8 cellular contexts compared by ENCODE assay signal in genomic region chr13:42969558-42970172, GRCh38. TPM values are rescaled to one million over a fixed set of nuclear protein-coding genes. Genes with fewer than 3 reads are reported as not detected.
DNase-seq lines count a peak whose midpoint lies in the region; ATAC-seq and TF ChIP-seq lines count a peak whose summit lies in the region.

No MANE protein-coding gene starts in this region.

- H3K4me3 ChIP-seq in SJSA1 (no peak overlapping the region), ovary (no peak overlapping the region)

- peaks cover 40% of the 10 kb centered on the region for H3K4me1 Mint-ChIP-seq in type B pancreatic cell (ENCODE audit: unreplicated experiment)

- peaks cover 8% of the 10 kb centered on the region for H3K4me1 ChIP-seq in SJSA1 (replicated peaks)
- H3K4me1 ChIP-seq in ovary (ENCODE audit: insufficient read depth), result peaks cover 2% of the 10 kb centered on the region

- ATAC-seq in HG03045 (IDR thresholded peaks at IDR 0.05; ENCODE audit: unreplicated experiment), result no peak

- DNase-seq in GM10248 (ENCODE audit: extremely low spot score) (peak; percentile 72), HT-29 (ENCODE audit: low spot score) (peak; percentile 89), SJSA1 (ENCODE audit: low read depth in 1 of 2, low spot score in 2 of 2) (peak; percentile 44 to 73), glomerular endothelial cell (ENCODE audit: extremely low read depth, low read depth, low spot score) (peak; percentile 20), ovary (peak; percentile 50 to 74 (median 70)), type B pancreatic cell (ENCODE audit: extremely low spot score, unreplicated experiment) (peak; percentile 76)
- peak; percentile 79 for DNase-seq in activated naive CD4-positive, alpha-beta T cell treated with Interleukin-2 at 50 U/mL for 16 hours

- WGBS in ovary, 3 donors, result 69 to 72% (median 70%) methylated on average over 12 of the region's 12 CpGs

- peak overlapping the region; percentile 87 for H3K27ac Mint-ChIP-seq in type B pancreatic cell

- peaks cover 5% of the 10 kb centered on the region for H3K9me3 Mint-ChIP-seq in type B pancreatic cell

- CTCF ChIA-PET in GM10248 (lab: Yijun Ruan, JAX), result interaction anchor here (0.7 to 3.6 kb wide), 42 partner anchors 8 to 847 kb away, joined by 3 to 27 read pairs (median 4); partner anchors contain the start of genes DNAJC15 and EPSTI1

- H3K9me3 ChIP-seq in SJSA1 (replicated peaks) (no peaks in the 10 kb centered on the region), ovary (no peaks in the 10 kb centered on the region)

- TF ChIP-seq POLR2A in ovary (IDR thresholded peaks at IDR 0.05), result no peak

- no peak for TF ChIP-seq EP300 in ovary (IDR thresholded peaks at IDR 0.05)

- H3K27ac ChIP-seq in SJSA1 (no peak overlapping the region), ovary (no peak overlapping the region)

- peaks cover 9% of the 10 kb centered on the region for H3K36me3 Mint-ChIP-seq in type B pancreatic cell

- intact Hi-C loops in ovary (cut with DNase I), result no loop called here

- H3K27me3 Mint-ChIP-seq in type B pancreatic cell, result peaks cover 4% of the 10 kb centered on the region

- TF ChIP-seq CTCF in GM10248 (IDR thresholded peaks at IDR 0.05; ENCODE audit: control extremely low read depth, extremely low read depth, low read depth, missing control alignments) (peak; percentile 80), ovary (IDR thresholded peaks at IDR 0.05) (peak in 2 of 3 donors; percentile 22 to 28), type B pancreatic cell (conservative IDR thresholded peaks at IDR 0.05) (peak; percentile 86)

- H3K4me3 Mint-ChIP-seq in type B pancreatic cell, result peak overlapping the region; percentile 44

- H3K27me3 ChIP-seq in SJSA1 (replicated peaks) (no peaks in the 10 kb centered on the region), ovary (no peaks in the 10 kb centered on the region)

- H3K36me3 ChIP-seq in SJSA1, result peaks cover 5% of the 10 kb centered on the region; the same call in 1 of the 2 replicates
- no peaks in the 10 kb centered on the region for H3K36me3 ChIP-seq in ovary

- POLR2A ChIA-PET in GM10248 (lab: Yijun Ruan, JAX), result no interaction called here

RNA-seq across cellular contexts. Expression of gene EPSTI1, which starts 22.4 kb away (rescaled TPM):
- 3.5 and 5.1 TPM in 2 replicates for total RNA-seq in HT-29 (2014; rRNA removed; shearing (Covaris generic))
- total RNA-seq in SJSA1 (2014; rRNA removed; shearing (Covaris generic)), result 10.2 and 21.3 TPM in 2 replicates
- 3.4 and 17.9 TPM in 2 replicates for total RNA-seq in glomerular endothelial cell
- 10 to 100 TPM in 2 of 7 donors, 1 to 10 TPM in 5; 1.5 to 11.9 (median 5.4) TPM for total RNA-seq in ovary
- polyA plus RNA-seq in ovary, result 10 to 100 TPM in 1 of 2 donors, 1 to 10 TPM in 1; 5.0 to 20.8 TPM
- total RNA-seq in type B pancreatic cell (ENCODE audit: low replicate concordance), result 7.9 and 15.7 TPM in 2 replicates

RNA-seq across cellular contexts. Expression of gene DNAJC15, which starts 53.7 kb away (rescaled TPM):
- 4.7 and 7.2 TPM in 2 replicates for total RNA-seq in HT-29 (2014; rRNA removed; shearing (Covaris generic))
- total RNA-seq in SJSA1 (2014; rRNA removed; shearing (Covaris generic)), result 20.7 and 25.2 TPM in 2 replicates
- total RNA-seq in glomerular endothelial cell (5.3 and 17.8 TPM in 2 replicates), ovary (1 to 10 TPM in 5 of 7 donors, under 1 TPM in 2; 0.23 to 6.2 (median 2.9) TPM), type B pancreatic cell (ENCODE audit: low replicate concordance) (19.7 and 23.8 TPM in 2 replicates)
- 1 to 10 TPM; 2.2 to 4.6 TPM for polyA plus RNA-seq in ovary

Comparison
In these comparisons a context has a peak if more than half of its experiments do, and no peak if none do; other contexts are left out.
1. DNase-seq: peak in every context shown above with its lines; median percentile 89 in HT-29; 79 in activated naive CD4-positive, alpha-beta T cell treated with Interleukin-2 at 50 U/mL for 16 hours; 76 in type B pancreatic cell; 72 in GM10248; 70 in ovary; 58 in SJSA1; 20 in glomerular endothelial cell.
2. CTCF ChIP-seq: peak in every context shown above with its lines; median percentile 86 in type B pancreatic cell; 80 in GM10248; 25 in ovary.